ENCODE assay signal across 8 cellular contexts in genomic region chrX:74614193-74614909, GRCh38. TPM values are rescaled to one million over a fixed set of nuclear protein-coding genes. Genes with fewer than 3 reads are reported as not detected.
DNase-seq lines count a peak whose midpoint lies in the region; ATAC-seq and TF ChIP-seq lines count a peak whose summit lies in the region.

Gene RLIM (minus strand): TSS chrX:74614624. CDS start chrX:74595977, 18,647 bp downstream.

- TF ChIP-seq RAD21 in SK-N-SH (IDR thresholded peaks at IDR 0.05; ENCODE audit: low read length), result no peak

- peaks cover 50% of the 10 kb centered on the region for H3K79me2 ChIP-seq in SK-N-SH (ENCODE audit: insufficient read depth)

- peaks cover 2% of the 10 kb centered on the region for H3F3A ChIP-seq in SK-N-SH (replicated peaks; ENCODE audit: insufficient read depth)

- 37% methylated on average over 59 of the region's 59 CpGs for WGBS in SK-N-SH (ENCODE audit: low lambda C conversion rate)

- no peaks in the 10 kb centered on the region; a peak in 1 of 4 replicates for H3K4me1 ChIP-seq in SK-N-SH (ENCODE audit: control insufficient read depth in 1 of 2, insufficient read depth in 2 of 2, low read depth in 1 of 2, low read length in 1 of 2)

- peak within 1 kb of the TSS; percentile 75 for H3K4me2 ChIP-seq in SK-N-SH

- H3K27ac ChIP-seq in SK-N-SH (ENCODE audit: low read depth in 2 of 2, low read length in 1 of 2), result peak within 1 kb of the TSS; percentile 81 to 96

- DNase-seq in GM04504 (ENCODE audit: low read depth) (peak; percentile 88), NCI-H1048 (lab: John Stamatoyannopoulos, UW) (peak; percentile 81), SK-N-SH (peak; percentile 86), germinal center (ENCODE audit: low spot score) (peak; percentile 90), non-pigmented ciliary epithelial cell (ENCODE audit: low read depth) (peak; percentile 71), superior temporal gyrus (ENCODE audit: extremely low spot score) (peak; percentile 92)
- DNase-seq in activated naive CD4-positive, alpha-beta T cell treated with anti-CD3 and anti-CD28 coated beads, Interleukin-2, amount 50 U/mL, for 16 hours, result peak; percentile 91

- H3K9me3 ChIP-seq in SK-N-SH, result no peaks in the 10 kb centered on the region

- H3K27me3 ChIP-seq in SK-N-SH (ENCODE audit: insufficient read depth), result no peaks in the 10 kb centered on the region; the same call in 1 of the 2 replicates

- peaks cover 28% of the 10 kb centered on the region for H4K20me1 ChIP-seq in SK-N-SH (ENCODE audit: insufficient read depth)

- TF ChIP-seq EP300 in SK-N-SH (IDR thresholded peaks at IDR 0.05; ENCODE audit: borderline replicate concordance in 1 of 2, low read depth in 1 of 2, low read length in 1 of 2), result no peak

- POLR2A ChIA-PET in SK-N-SH (lab: Yijun Ruan, JAX), result interaction anchor here (0.8 to 1.1 kb wide), 3 partner anchors 11 to 194 kb away, joined by 3 to 5 read pairs (median 3); no protein-coding TSS in a partner anchor

- peak within 1 kb of the TSS; percentile 71 for H2AFZ ChIP-seq in SK-N-SH (ENCODE audit: low read depth)

- peak within 1 kb of the TSS; percentile 68 to 73 for H3K4me3 ChIP-seq in SK-N-SH (ENCODE audit: low read depth in 2 of 2, low read length in 1 of 2)

- CTCF ChIA-PET in SK-N-SH (lab: Yijun Ruan, JAX), result no interaction called here

- H3K36me3 ChIP-seq in SK-N-SH (replicated peaks in 1 of 2; ENCODE audit: control insufficient read depth in 1 of 2, insufficient read depth in 2 of 2, low read length in 1 of 2), result peaks cover 12 to 14% of the 10 kb centered on the region in 2 experiments

- peak within 1 kb of the TSS; percentile 98 for H3K9ac ChIP-seq in SK-N-SH

- peak; percentile 96 for ATAC-seq in HG02571 (IDR thresholded peaks at IDR 0.05; ENCODE audit: unreplicated experiment)

- H3K9me2 ChIP-seq in SK-N-SH, result no peaks in the 10 kb centered on the region

- TF ChIP-seq CTCF in SK-N-SH (IDR thresholded peaks at IDR 0.05), result no peak

TF ChIP-seq in SK-N-SH, 30 proteins besides CTCF, POLR2A, EP300 and RAD21:
- TF ChIP-seq SIN3A (IDR thresholded peaks at IDR 0.05; ENCODE audit: borderline replicate concordance, low read depth, low read length) (0 out of 2 replicates have a peak, but pooled peaks have one; percentile 28), CHD2 (IDR thresholded peaks at IDR 0.05; ENCODE audit: low read length, partially characterized antibody) (peak; percentile 40), GABPA (IDR thresholded peaks at IDR 0.05; ENCODE audit: low read depth) (peak; percentile 83), TAF1 (IDR thresholded peaks at IDR 0.05; ENCODE audit: borderline replicate concordance, low read depth, low read length) (peak; percentile 68; the same call in 1 of the 2 replicates), MAX (IDR thresholded peaks at IDR 0.05; ENCODE audit: low read depth) (peak; percentile 91), EZH2phosphoT487 (IDR thresholded peaks at IDR 0.05; ENCODE audit: borderline replicate concordance, low read depth) (no peak), RFX5 (IDR thresholded peaks at IDR 0.05; ENCODE audit: low read length) (no peak), POLR2AphosphoS5 (IDR thresholded peaks at IDR 0.05; ENCODE audit: low read depth, low read length) (peak; percentile 48; the same call in 1 of the 2 replicates), YY1 (IDR thresholded peaks at IDR 0.05; ENCODE audit: low read depth) (peak; percentile 79), REST (IDR thresholded peaks at IDR 0.05; ENCODE audit: low read depth, low read length) (no peak), NRF1 (IDR thresholded peaks at IDR 0.05; ENCODE audit: low read depth, low read length) (no peak), FOXM1 (IDR thresholded peaks at IDR 0.05; ENCODE audit: low read depth) (no peak), RXRA (IDR thresholded peaks at IDR 0.05; ENCODE audit: borderline replicate concordance, low read depth) (no peak), USF1 (IDR thresholded peaks at IDR 0.05; ENCODE audit: borderline replicate concordance, low read depth) (peak; percentile 70), MXI1 (IDR thresholded peaks at IDR 0.05; ENCODE audit: low read depth, low read length) (peak; percentile 66; the same call in 1 of the 2 replicates), MEF2A (IDR thresholded peaks at IDR 0.05; ENCODE audit: borderline replicate concordance, low read depth) (no peak)

RNA-seq across cellular contexts. Expression of gene RLIM, which starts in this region (rescaled TPM):
- polyA plus RNA-seq in SK-N-SH (2012; rRNA removed), result 4.9 and 7.5 TPM in 2 replicates
- polyA plus RNA-seq in SK-N-SH (2012; cell fraction: cytosol; rRNA removed), result 7.2 and 7.9 TPM in 2 replicates
- polyA plus RNA-seq in SK-N-SH (2012; cell fraction: nucleus; rRNA removed), result 3.5 and 9.7 TPM in 2 replicates

Comparison
In these comparisons a context has a peak if more than half of its experiments do, and no peak if none do; other contexts are left out.
1. Peak in every context shown above with its lines: DNase-seq, ATAC-seq, H3K4me3 ChIP-seq and H3K27ac ChIP-seq.